13 cellular contexts compared by ENCODE assay signal in genomic region chr7:37445064-37445723, GRCh38. TPM values are rescaled to one million over a fixed set of nuclear protein-coding genes. Genes with fewer than 3 reads are reported as not detected.
DNase-seq lines count a peak whose midpoint lies in the region; ATAC-seq and TF ChIP-seq lines count a peak whose summit lies in the region.
"Had no signal": no experiment of that assay in that cellular context is flagged by ENCODE, and none has a peak within 500 bp of the region (broad histone marks: within the 10 kb centered on the region; RNA-seq: fewer than 3 reads in every experiment).

No MANE protein-coding gene starts in this region.

- no peak overlapping the region for H3K4me3 Mint-ChIP-seq in CD8-positive, alpha-beta T cell
- H3K4me3 Mint-ChIP-seq in activated CD4-positive, alpha-beta memory T cell treated with anti-CD3 and anti-CD28 coated beads, Interleukin-2, amount 10 ng/mL, durations not matched to agents 7 days and 5 days = no peak overlapping the region

- no peaks in the 10 kb centered on the region for H3K9me3 ChIP-seq in CD8-positive, alpha-beta T cell (ENCODE audit: low read length)
- H3K9me3 ChIP-seq in PC-3 (ENCODE audit: low read length) = no peaks in the 10 kb centered on the region
- H3K9me3 ChIP-seq: BLaER1 had no signal

- CTCF ChIA-PET in CD8-positive, alpha-beta T cell (lab: Charles Lee) = no interaction called here
- CTCF ChIA-PET in activated CD4-positive, alpha-beta memory T cell treated with anti-CD3 and anti-CD28 coated beads, Interleukin-2, amount 10 ng/mL, durations not matched to agents 7 days and 5 days (lab: Charles Lee) = interaction anchor here (1.3 kb wide), 1 partner anchor 92 kb away, joined by 3 read pairs; no protein-coding TSS in a partner anchor
- CTCF ChIA-PET in PC-3 (lab: Charles Lee) = no interaction called here

- ATAC-seq in CD8-positive, alpha-beta T cell = no peak
- no peak for ATAC-seq in PC-3
- no peak for ATAC-seq in GM21619 (IDR thresholded peaks at IDR 0.05; ENCODE audit: unreplicated experiment)

- H3K79me2 ChIP-seq in PC-3 (ENCODE audit: low read length) = no peaks in the 10 kb centered on the region

- no peak overlapping the region for H3K4me2 ChIP-seq in PC-3 (ENCODE audit: low read length)
- H3K4me2 ChIP-seq: BLaER1 had no signal

- peak overlapping the region; percentile 74 for H3K27ac Mint-ChIP-seq in CD8-positive, alpha-beta T cell
- peak overlapping the region; percentile 35 for H3K27ac Mint-ChIP-seq in activated CD4-positive, alpha-beta memory T cell treated with anti-CD3 and anti-CD28 coated beads, Interleukin-2, amount 10 ng/mL, durations not matched to agents 7 days and 5 days

- no peak for TF ChIP-seq CTCF in CD8-positive, alpha-beta T cell (IDR thresholded peaks at IDR 0.05)
- no peak for TF ChIP-seq CTCF in PC-3 (conservative IDR thresholded peaks at IDR 0.05; ENCODE audit: low read depth, low read length)

- DNase-seq in Ammon's horn (ENCODE audit: low spot score) (peak; percentile 57), medulla oblongata (ENCODE audit: extremely low spot score) (peak; percentile 80), NCI-H82 treated with DMSO at 0.1 percent for 48 hours (lab: John Stamatoyannopoulos, UW; ENCODE audit: unreplicated experiment) (no peak), HK-2 (ENCODE audit: unreplicated experiment) (no peak), PC-3 (no peak)
- no peak for DNase-seq in CD8-positive, alpha-beta T cell
- DNase-seq in activated CD4-positive, alpha-beta memory T cell treated with anti-CD3 and anti-CD28 coated beads, Interleukin-2, amount 10 ng/mL, durations not matched to agents 7 days and 5 days = no peak
- DNase-seq: activated CD4-positive, CD25-positive, alpha-beta regulatory T cell treated with anti-CD3 and anti-CD28 coated beads, Interleukin-2, amount 50 U/mL, for 72 hours; activated effector memory CD4-positive, alpha-beta T cell treated with anti-CD3 and anti-CD28 coated beads, Interleukin-2, amount 50 U/mL, for 16 hours; NCI-H1092; OCI-M1 had no signal

- POLR2A ChIA-PET in CD8-positive, alpha-beta T cell (lab: Charles Lee) = interaction anchor here (0.6 kb wide), 1 partner anchor 15 kb away, joined by 7 read pairs; no protein-coding TSS in a partner anchor
- POLR2A ChIA-PET in activated CD4-positive, alpha-beta memory T cell treated with anti-CD3 and anti-CD28 coated beads, Interleukin-2, amount 10 ng/mL, durations not matched to agents 7 days and 5 days (lab: Charles Lee) = interaction anchor here (1.2 to 5.6 kb wide), 4 partner anchors 13 to 91 kb away, joined by 3 to 56 read pairs (median 4); no protein-coding TSS in a partner anchor
- POLR2A ChIA-PET in PC-3 (lab: Charles Lee; ENCODE audit: unreplicated experiment) = no interaction called here

- H3K36me3 ChIP-seq in CD8-positive, alpha-beta T cell (ENCODE audit: insufficient read depth, low read length) = no peaks in the 10 kb centered on the region
- no peaks in the 10 kb centered on the region for H3K36me3 ChIP-seq in PC-3 (ENCODE audit: low read depth, low read length)
- H3K36me3 ChIP-seq: BLaER1 had no signal

- H3K27ac ChIP-seq in CD8-positive, alpha-beta T cell (ENCODE audit: low read depth, low read length) = no peak overlapping the region
- H3K27ac ChIP-seq in PC-3 (ENCODE audit: low read length) = no peak overlapping the region
- H3K27ac ChIP-seq: BLaER1 had no signal

- H3K9ac ChIP-seq in PC-3 (ENCODE audit: low read length) = no peak overlapping the region
- H3K9ac ChIP-seq: BLaER1 had no signal

- no peaks in the 10 kb centered on the region for H3K9me2 ChIP-seq in PC-3 (replicated peaks; ENCODE audit: low read length)

- peaks cover 21% of the 10 kb centered on the region for H3K36me3 Mint-ChIP-seq in CD8-positive, alpha-beta T cell
- H3K36me3 Mint-ChIP-seq in activated CD4-positive, alpha-beta memory T cell treated with anti-CD3 and anti-CD28 coated beads, Interleukin-2, amount 10 ng/mL, durations not matched to agents 7 days and 5 days (ENCODE audit: low read depth) = peaks cover 33% of the 10 kb centered on the region

- no peaks in the 10 kb centered on the region for H3K27me3 ChIP-seq in CD8-positive, alpha-beta T cell (ENCODE audit: insufficient read depth, low read length)
- H3K27me3 ChIP-seq in PC-3 (ENCODE audit: low read length) = peaks cover 36% of the 10 kb centered on the region
- H3K27me3 ChIP-seq: BLaER1 had no signal

- peaks cover 52% of the 10 kb centered on the region for H3K4me1 ChIP-seq in CD8-positive, alpha-beta T cell (ENCODE audit: insufficient read depth, low read length)
- H3K4me1 ChIP-seq in PC-3 (ENCODE audit: insufficient read depth, low read length) = no peaks in the 10 kb centered on the region

- no peaks in the 10 kb centered on the region for H3K27me3 Mint-ChIP-seq in CD8-positive, alpha-beta T cell (ENCODE audit: low read depth)
- H3K27me3 Mint-ChIP-seq in activated CD4-positive, alpha-beta memory T cell treated with anti-CD3 and anti-CD28 coated beads, Interleukin-2, amount 10 ng/mL, durations not matched to agents 7 days and 5 days = no peaks in the 10 kb centered on the region

- H3K9me3 Mint-ChIP-seq in CD8-positive, alpha-beta T cell = no peaks in the 10 kb centered on the region
- H3K9me3 Mint-ChIP-seq in activated CD4-positive, alpha-beta memory T cell treated with anti-CD3 and anti-CD28 coated beads, Interleukin-2, amount 10 ng/mL, durations not matched to agents 7 days and 5 days = no peaks in the 10 kb centered on the region

- intact Hi-C loops in CD8-positive, alpha-beta T cell (cut with DNase I, micrococcal nuclease) = loop anchor here in 1 of 2 experiments (5.0 to 10.0 kb wide), 2 partner anchors 1080 to 1293 kb away; partner anchors contain the start of gene EEPD1
- intact Hi-C loops in PC-3 (cut with micrococcal nuclease) = no loop called here

- peaks cover 75% of the 10 kb centered on the region for H3K4me1 Mint-ChIP-seq in CD8-positive, alpha-beta T cell (ENCODE audit: low read depth)
- H3K4me1 Mint-ChIP-seq in activated CD4-positive, alpha-beta memory T cell treated with anti-CD3 and anti-CD28 coated beads, Interleukin-2, amount 10 ng/mL, durations not matched to agents 7 days and 5 days = peaks cover 87% of the 10 kb centered on the region

- no peak overlapping the region for H3K4me3 ChIP-seq in CD8-positive, alpha-beta T cell (ENCODE audit: low read depth, low read length)
- H3K4me3 ChIP-seq in PC-3 (ENCODE audit: low read length) = no peak overlapping the region
- H3K4me3 ChIP-seq: BLaER1 had no signal

- H3F3A ChIP-seq in PC-3 (ENCODE audit: low read length, unreplicated experiment) = no peaks in the 10 kb centered on the region

- H2AFZ ChIP-seq in PC-3 (ENCODE audit: low read length) = no peak overlapping the region

- H4K20me1 ChIP-seq in PC-3 (ENCODE audit: low read length) = no peaks in the 10 kb centered on the region
- H4K20me1 ChIP-seq: BLaER1 had no signal

- BruUV-seq in PC-3 (replicated peaks; lab: Mats Ljungman, UMichigan) = no TSS peak

RNA-seq across cellular contexts. Expression of gene ELMO1, which starts 3.5 kb away (rescaled TPM):
- 10 to 100 TPM; 79.4 to 96.2 TPM for total RNA-seq in CD8-positive, alpha-beta T cell
- total RNA-seq in activated CD4-positive, alpha-beta memory T cell treated with anti-CD3 and anti-CD28 coated beads, Interleukin-2, amount 10 ng/mL, durations not matched to agents 7 days and 5 days = 100 to 1,000 TPM; 100 to 102 TPM
- total RNA-seq in PC-3 (2014; rRNA removed) = not detected in 2 replicates

Comparison
In these comparisons a context has a peak if more than half of its experiments do, and no peak if none do; other contexts are left out.
1. DNase-seq: peak in Ammon's horn (single experiment) and medulla oblongata (single experiment); none in CD8-positive, alpha-beta T cell (0 of 7), activated CD4-positive, alpha-beta memory T cell treated with anti-CD3 and anti-CD28 coated beads, Interleukin-2, amount 10 ng/mL, durations not matched to agents 7 days and 5 days (single experiment), NCI-H82 treated with DMSO at 0.1 percent for 48 hours (single experiment), HK-2 (single experiment) and PC-3 (single experiment).
2. RNA of gene ELMO1, which starts 3.5 kb away (total RNA-seq): 100 to 102 TPM in activated CD4-positive, alpha-beta memory T cell treated with anti-CD3 and anti-CD28 coated beads, Interleukin-2, amount 10 ng/mL, durations not matched to agents 7 days and 5 days and 79.4 to 96.2 TPM in CD8-positive, alpha-beta T cell; not detected in PC-3; every median in the first group is over 10 times any median in the second.